Comparison of ENCODE assay signal across 1 cellular context in genomic region chr6:26387565-26387964, GRCh38.
TF ChIP-seq lines count a peak whose summit lies in the region.

No MANE protein-coding gene starts in this region.

TF ChIP-seq in IMR-90, 13 proteins besides CTCF, POLR2A, EP300 and RAD21 (continued from another document):
- TF ChIP-seq, protein P1, sequence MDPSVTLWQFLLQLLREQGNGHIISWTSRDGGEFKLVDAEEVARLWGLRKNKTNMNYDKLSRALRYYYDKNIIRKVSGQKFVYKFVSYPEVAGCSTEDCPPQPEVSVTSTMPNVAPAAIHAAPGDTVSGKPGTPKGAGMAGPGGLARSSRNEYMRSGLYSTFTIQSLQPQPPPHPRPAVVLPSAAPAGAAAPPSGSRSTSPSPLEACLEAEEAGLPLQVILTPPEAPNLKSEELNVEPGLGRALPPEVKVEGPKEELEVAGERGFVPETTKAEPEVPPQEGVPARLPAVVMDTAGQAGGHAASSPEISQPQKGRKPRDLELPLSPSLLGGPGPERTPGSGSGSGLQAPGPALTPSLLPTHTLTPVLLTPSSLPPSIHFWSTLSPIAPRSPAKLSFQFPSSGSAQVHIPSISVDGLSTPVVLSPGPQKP (IDR thresholded peaks at IDR 0.05; ENCODE audit: borderline replicate concordance, low read depth, low read length): no peak
- TF ChIP-seq, protein P2, sequence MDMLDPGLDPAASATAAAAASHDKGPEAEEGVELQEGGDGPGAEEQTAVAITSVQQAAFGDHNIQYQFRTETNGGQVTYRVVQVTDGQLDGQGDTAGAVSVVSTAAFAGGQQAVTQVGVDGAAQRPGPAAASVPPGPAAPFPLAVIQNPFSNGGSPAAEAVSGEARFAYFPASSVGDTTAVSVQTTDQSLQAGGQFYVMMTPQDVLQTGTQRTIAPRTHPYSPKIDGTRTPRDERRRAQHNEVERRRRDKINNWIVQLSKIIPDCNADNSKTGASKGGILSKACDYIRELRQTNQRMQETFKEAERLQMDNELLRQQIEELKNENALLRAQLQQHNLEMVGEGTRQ (IDR thresholded peaks at IDR 0.05; ENCODE audit: low read depth, low read length): no peak
TF ChIP-seq in IMR-90: peak in this region for 0.
